ENCODE assay signal across 14 cellular contexts in genomic region chr1:93723101-93723500, GRCh38. TPM values are rescaled to one million over a fixed set of nuclear protein-coding genes. Genes with fewer than 3 reads are reported as not detected.
DNase-seq lines count a peak whose midpoint lies in the region; ATAC-seq and TF ChIP-seq lines count a peak whose summit lies in the region.
"Had no signal": no experiment of that assay in that cellular context is flagged by ENCODE, and none has a peak within 500 bp of the region (broad histone marks: within the 10 kb centered on the region; RNA-seq: fewer than 3 reads in every experiment).

No MANE protein-coding gene starts in this region.

- H3K4me3 ChIP-seq in HUES48 (ENCODE audit: low read depth, low read length) = no peak overlapping the region
- no peak overlapping the region for H3K4me3 ChIP-seq in tibial artery

- H3K36me3 Mint-ChIP-seq in brain = no peaks in the 10 kb centered on the region
- H3K36me3 Mint-ChIP-seq: naive B cell had no signal

- H3K36me3 ChIP-seq in HUES48 (ENCODE audit: control insufficient read depth, insufficient read depth, low read length) = no peaks in the 10 kb centered on the region
- H3K36me3 ChIP-seq in tibial artery = no peaks in the 10 kb centered on the region

- ATAC-seq in GM18505 (IDR thresholded peaks at IDR 0.05; ENCODE audit: unreplicated experiment) = no peak

- TF ChIP-seq CTCF in brain (conservative IDR thresholded peaks at IDR 0.05) (no peak), tibial artery (IDR thresholded peaks at IDR 0.05) (no peak)

- peak overlapping the region in 1 of 5 experiments; percentile 65 for H3K4me3 Mint-ChIP-seq in brain
- H3K4me3 Mint-ChIP-seq: naive B cell had no signal

- H3K9ac ChIP-seq in HUES48 (ENCODE audit: low read depth, low read length) = no peak overlapping the region

- H3K27ac ChIP-seq in HUES48 (ENCODE audit: low read depth, low read length) (peak overlapping the region; percentile 90), tibial artery (peak overlapping the region; percentile 62 to 71)

- no peaks in the 10 kb centered on the region for H3K9me3 ChIP-seq in HUES48 (ENCODE audit: control insufficient read depth, insufficient read depth, low read length)
- H3K9me3 ChIP-seq in tibial artery = no peaks in the 10 kb centered on the region
- H3K9me3 ChIP-seq: Caco-2 had no signal

- H3K27ac Mint-ChIP-seq in brain = peak overlapping the region in 3 of 5 experiments; percentile 93 to 98 (median 96)

- DNase-seq in islet precursor cell (peak; percentile 80), tibial artery (no peak), midbrain (lab: John Stamatoyannopoulos, UW) (no peak), NCI-H524 (lab: John Stamatoyannopoulos, UW) (no peak)
- no peak for DNase-seq in activated CD4-positive, CD25-positive, alpha-beta regulatory T cell (lab: John Stamatoyannopoulos, UW)
- DNase-seq: amygdala; Caco-2; naive B cell; NCI-H2171 treated with DMSO at 0.1 percent for 48 hours; OCI-M1; stimulated activated CD4-positive, alpha-beta T cell treated with anti-CD3 and anti-CD28 coated beads, Interleukin-15, amount 100 ng/mL, for 24 hours had no signal

- peaks cover 0 to 8% (median 0%) of the 10 kb centered on the region in 5 experiments for H3K9me3 Mint-ChIP-seq in brain
- H3K9me3 Mint-ChIP-seq: naive B cell had no signal

- no peaks in the 10 kb centered on the region for H3K27me3 ChIP-seq in HUES48 (ENCODE audit: control insufficient read depth, insufficient read depth, low read length)
- H3K27me3 ChIP-seq in tibial artery = no peaks in the 10 kb centered on the region

- peaks cover 40% of the 10 kb centered on the region for H3K4me1 Mint-ChIP-seq in brain

- TF ChIP-seq POLR2A in GM18505 (IDR thresholded peaks at IDR 0.05; ENCODE audit: borderline replicate concordance, extremely low read depth, insufficient read depth, insufficient read length) = no peak

- H3K27me3 Mint-ChIP-seq in brain = peaks cover 3% of the 10 kb centered on the region
- H3K27me3 Mint-ChIP-seq: naive B cell had no signal

- intact Hi-C loops in tibial artery (cut with DNase I; ENCODE audit: low total_unique reads) = no loop called here

- H3K4me1 ChIP-seq in HUES48 (ENCODE audit: control insufficient read depth, insufficient read depth, low read length) (peaks cover 13% of the 10 kb centered on the region), tibial artery (peaks cover 0 to 46% (median 30%) of the 10 kb centered on the region in 4 donors)
- H3K4me1 ChIP-seq: Caco-2 had no signal

RNA-seq across cellular contexts. Expression of gene BCAR3, which starts 41.5 kb away (rescaled TPM):
- 14.4 TPM for polyA plus RNA-seq in brain (ENCODE audit: insufficient read depth, low read depth, low replicate concordance)
